ENCODE assay signal across 13 cellular contexts in the genomic region with DNA sequence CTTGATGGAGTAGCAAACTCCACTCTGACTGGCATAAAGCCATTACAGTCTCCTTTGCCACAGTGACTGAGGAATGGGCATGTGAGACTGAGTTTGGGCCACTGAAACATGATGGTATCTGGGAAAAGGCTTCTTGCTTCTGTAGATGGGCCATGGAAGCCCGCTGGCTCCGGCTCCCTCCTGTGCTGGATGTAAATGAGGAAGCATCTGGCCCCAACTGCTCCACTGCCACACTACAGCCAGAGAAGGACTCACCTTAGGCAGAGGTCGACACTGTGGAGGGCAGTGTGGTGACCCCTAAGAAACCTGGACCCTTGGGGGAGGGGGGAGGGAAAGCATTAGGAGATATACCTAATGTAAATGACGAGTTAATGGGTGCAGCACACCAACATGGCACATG. TPM values are rescaled to one million over a fixed set of nuclear protein-coding genes. Genes with fewer than 3 reads are reported as not detected.
DNase-seq lines count a peak whose midpoint lies in the region; ATAC-seq and TF ChIP-seq lines count a peak whose summit lies in the region.
"Had no signal": no experiment of that assay in that cellular context is flagged by ENCODE, and none has a peak within 500 bp of the region (broad histone marks: within the 10 kb centered on the region; RNA-seq: fewer than 3 reads in every experiment).

No MANE protein-coding gene starts in this region.

- peaks cover 43% of the 10 kb centered on the region for H3K36me3 Mint-ChIP-seq in activated CD4-positive, alpha-beta memory T cell treated with anti-CD3 and anti-CD28 coated beads, Interleukin-2, amount 10 ng/mL, durations not matched to agents 7 days and 5 days (ENCODE audit: low read depth)
- H3K36me3 Mint-ChIP-seq in memory B cell (peaks cover 4% of the 10 kb centered on the region), glutamatergic neuron (ENCODE audit: unreplicated experiment) (no peaks in the 10 kb centered on the region)

- no peak for TF ChIP-seq CTCF in glutamatergic neuron (IDR thresholded peaks at IDR 0.05; ENCODE audit: partially characterized antibody, unreplicated experiment)
- TF ChIP-seq CTCF in GM13977 (IDR thresholded peaks at IDR 0.05; ENCODE audit: extremely low read depth, insufficient read depth, missing control alignments), result no peak

- peak; percentile 19 for DNase-seq in GF-D8 (lab: John Stamatoyannopoulos, UW)
- DNase-seq in activated CD4-positive, alpha-beta memory T cell treated with anti-CD3 and anti-CD28 coated beads, Interleukin-2, amount 10 ng/mL, durations not matched to agents 7 days and 5 days, result no peak
- DNase-seq in memory B cell (ENCODE audit: low spot score in 2 of 2), result no peak
- DNase-seq in NCI-H2081 (lab: John Stamatoyannopoulos, UW), result no peak
- no peak for DNase-seq in glutamatergic neuron
- no peak for DNase-seq in GM13977 (ENCODE audit: low spot score)
- DNase-seq: COR-L47, MM.1S, NCI-H510A treated with DMSO at 0.1 percent for 48 hours had no signal

- peak overlapping the region; percentile 48; the same call in 1 of the 2 replicates for H3K4me3 ChIP-seq in BLaER1
- H3K4me3 ChIP-seq: lung had no signal

- peak overlapping the region; percentile 68; the same call in 1 of the 2 replicates for H3K9ac ChIP-seq in BLaER1
- H3K9ac ChIP-seq: parathyroid adenoma had no signal

- peaks cover 55% of the 10 kb centered on the region for H3K4me1 ChIP-seq in BLaER1
- H3K4me1 ChIP-seq: parathyroid adenoma had no signal

- H3K27ac ChIP-seq in BLaER1, result peak overlapping the region; percentile 82; the same call in 1 of the 2 replicates
- H3K27ac ChIP-seq: parathyroid adenoma had no signal

- in situ Hi-C loops in GM13977 (cut with MboI; ENCODE audit: low pct_unique_long_range_greater_than_20kb, low sequenced_read_pairs, unreplicated experiment), result no loop called here

- CTCF ChIA-PET in activated CD4-positive, alpha-beta memory T cell treated with anti-CD3 and anti-CD28 coated beads, Interleukin-2, amount 10 ng/mL, durations not matched to agents 7 days and 5 days (lab: Charles Lee), result no interaction called here

- no peak overlapping the region for H3K4me3 Mint-ChIP-seq in activated CD4-positive, alpha-beta memory T cell treated with anti-CD3 and anti-CD28 coated beads, Interleukin-2, amount 10 ng/mL, durations not matched to agents 7 days and 5 days
- H3K4me3 Mint-ChIP-seq in memory B cell, result peak overlapping the region; percentile 18
- no peak overlapping the region for H3K4me3 Mint-ChIP-seq in glutamatergic neuron (ENCODE audit: unreplicated experiment)

- H3K4me1 Mint-ChIP-seq in activated CD4-positive, alpha-beta memory T cell treated with anti-CD3 and anti-CD28 coated beads, Interleukin-2, amount 10 ng/mL, durations not matched to agents 7 days and 5 days, result peaks cover 54% of the 10 kb centered on the region
- H3K4me1 Mint-ChIP-seq in memory B cell, result peaks cover 44% of the 10 kb centered on the region
- H3K4me1 Mint-ChIP-seq in glutamatergic neuron (ENCODE audit: low read depth, unreplicated experiment), result peaks cover 4% of the 10 kb centered on the region

- POLR2A ChIA-PET in activated CD4-positive, alpha-beta memory T cell treated with anti-CD3 and anti-CD28 coated beads, Interleukin-2, amount 10 ng/mL, durations not matched to agents 7 days and 5 days (lab: Charles Lee), result interaction anchor here (2.0 to 7.5 kb wide), 3 partner anchors 14 to 382 kb away, joined by 6 to 56 read pairs (median 12); a partner anchor contains a TSS

- no peaks in the 10 kb centered on the region for H3K9me3 Mint-ChIP-seq in activated CD4-positive, alpha-beta memory T cell treated with anti-CD3 and anti-CD28 coated beads, Interleukin-2, amount 10 ng/mL, durations not matched to agents 7 days and 5 days
- H3K9me3 Mint-ChIP-seq in memory B cell (no peaks in the 10 kb centered on the region), glutamatergic neuron (ENCODE audit: unreplicated experiment) (no peaks in the 10 kb centered on the region)

- H4K20me1 ChIP-seq in BLaER1, result peaks cover 4% of the 10 kb centered on the region; the same call in 1 of the 2 replicates

- H3K27me3 ChIP-seq in BLaER1, result no peaks in the 10 kb centered on the region

- H3K36me3 ChIP-seq in BLaER1, result peaks cover 7% of the 10 kb centered on the region

- no peaks in the 10 kb centered on the region for H3K27me3 Mint-ChIP-seq in activated CD4-positive, alpha-beta memory T cell treated with anti-CD3 and anti-CD28 coated beads, Interleukin-2, amount 10 ng/mL, durations not matched to agents 7 days and 5 days
- no peaks in the 10 kb centered on the region for H3K27me3 Mint-ChIP-seq in memory B cell
- H3K27me3 Mint-ChIP-seq in glutamatergic neuron (ENCODE audit: unreplicated experiment), result peaks cover 2% of the 10 kb centered on the region

- ATAC-seq in memory B cell (ENCODE audit: low read depth), result no peak
- no peak for ATAC-seq in GM19467 (IDR thresholded peaks at IDR 0.05; ENCODE audit: unreplicated experiment)

- H3K27ac Mint-ChIP-seq in activated CD4-positive, alpha-beta memory T cell treated with anti-CD3 and anti-CD28 coated beads, Interleukin-2, amount 10 ng/mL, durations not matched to agents 7 days and 5 days, result peak overlapping the region; percentile 92
- H3K27ac Mint-ChIP-seq in memory B cell (peak overlapping the region; percentile 90), glutamatergic neuron (ENCODE audit: unreplicated experiment) (no peak overlapping the region)

- peak overlapping the region; percentile 89 for H3K4me2 ChIP-seq in BLaER1

- no peaks in the 10 kb centered on the region for H3K9me3 ChIP-seq in BLaER1

RNA-seq across cellular contexts. Expression of a gene that starts 9.4 kb away (rescaled TPM):
- 10 to 100 TPM; 18.5 to 20.2 TPM for total RNA-seq in activated CD4-positive, alpha-beta memory T cell treated with anti-CD3 and anti-CD28 coated beads, Interleukin-2, amount 10 ng/mL, durations not matched to agents 7 days and 5 days
- 8.2 TPM for total RNA-seq in glutamatergic neuron (ENCODE audit: unreplicated experiment)

RNA-seq across cellular contexts. Expression of a gene that starts 13.1 kb away (rescaled TPM):
- 10 to 100 TPM; 88.1 to 88.3 TPM for total RNA-seq in activated CD4-positive, alpha-beta memory T cell treated with anti-CD3 and anti-CD28 coated beads, Interleukin-2, amount 10 ng/mL, durations not matched to agents 7 days and 5 days
- 59.1 TPM for total RNA-seq in glutamatergic neuron (ENCODE audit: unreplicated experiment)

RNA-seq across cellular contexts. Expression of a gene that starts 13.7 kb away (rescaled TPM):
- 100 to 1,000 TPM; 255 to 266 TPM for total RNA-seq in activated CD4-positive, alpha-beta memory T cell treated with anti-CD3 and anti-CD28 coated beads, Interleukin-2, amount 10 ng/mL, durations not matched to agents 7 days and 5 days
- 164 TPM for total RNA-seq in glutamatergic neuron (ENCODE audit: unreplicated experiment)

RNA-seq across cellular contexts. Expression of a gene that starts 29.4 kb away (rescaled TPM):
- total RNA-seq in activated CD4-positive, alpha-beta memory T cell treated with anti-CD3 and anti-CD28 coated beads, Interleukin-2, amount 10 ng/mL, durations not matched to agents 7 days and 5 days, result 10 to 100 TPM; 29.5 to 34.3 TPM
- total RNA-seq in glutamatergic neuron (ENCODE audit: unreplicated experiment), result 76.5 TPM

RNA-seq across cellular contexts. Expression of a gene that starts 30.9 kb away (rescaled TPM):
- total RNA-seq in activated CD4-positive, alpha-beta memory T cell treated with anti-CD3 and anti-CD28 coated beads, Interleukin-2, amount 10 ng/mL, durations not matched to agents 7 days and 5 days, result 10 to 100 TPM; 50.8 to 59.0 TPM
- total RNA-seq in glutamatergic neuron (ENCODE audit: unreplicated experiment), result 45.7 TPM
